Comparison of ENCODE assay signal across 1 cellular context in the genomic region with DNA sequence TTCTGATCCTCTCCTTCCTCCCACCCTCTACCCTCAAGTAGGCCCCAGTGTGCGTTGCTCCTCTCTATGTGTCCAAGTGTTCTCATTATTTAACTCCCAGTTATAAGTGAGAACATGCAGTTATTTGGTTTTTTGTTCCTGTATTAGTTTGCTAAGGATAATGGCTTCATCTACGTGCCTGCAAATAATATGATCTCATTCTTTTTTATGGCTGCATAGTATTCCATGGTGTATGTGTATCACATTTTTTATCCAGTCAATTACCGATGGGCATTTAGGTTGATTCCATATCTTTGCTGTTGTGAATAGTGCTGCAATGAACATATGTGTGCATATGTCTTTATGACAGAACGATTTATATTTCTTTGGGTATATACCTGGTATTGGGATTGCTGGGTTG.
TF ChIP-seq lines count a peak whose summit lies in the region.

No MANE protein-coding gene starts in this region.

TF ChIP-seq in HEK293, 187 proteins besides CTCF, POLR2A, EP300 and RAD21 (continued from another document):
- TF ChIP-seq, protein P1, sequence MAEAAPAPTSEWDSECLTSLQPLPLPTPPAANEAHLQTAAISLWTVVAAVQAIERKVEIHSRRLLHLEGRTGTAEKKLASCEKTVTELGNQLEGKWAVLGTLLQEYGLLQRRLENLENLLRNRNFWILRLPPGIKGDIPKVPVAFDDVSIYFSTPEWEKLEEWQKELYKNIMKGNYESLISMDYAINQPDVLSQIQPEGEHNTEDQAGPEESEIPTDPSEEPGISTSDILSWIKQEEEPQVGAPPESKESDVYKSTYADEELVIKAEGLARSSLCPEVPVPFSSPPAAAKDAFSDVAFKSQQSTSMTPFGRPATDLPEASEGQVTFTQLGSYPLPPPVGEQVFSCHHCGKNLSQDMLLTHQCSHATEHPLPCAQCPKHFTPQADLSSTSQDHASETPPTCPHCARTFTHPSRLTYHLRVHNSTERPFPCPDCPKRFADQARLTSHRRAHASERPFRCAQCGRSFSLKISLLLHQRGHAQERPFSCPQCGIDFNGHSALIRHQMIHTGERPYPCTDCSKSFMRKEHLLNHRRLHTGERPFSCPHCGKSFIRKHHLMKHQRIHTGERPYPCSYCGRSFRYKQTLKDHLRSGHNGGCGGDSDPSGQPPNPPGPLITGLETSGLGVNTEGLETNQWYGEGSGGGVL (tag by site-specific recombination; IDR thresholded peaks at IDR 0.05), result no peak
- TF ChIP-seq FEZF1 (tag by site-specific recombination; IDR thresholded peaks at IDR 0.05) (no peak), ZNF146 (tag by site-specific recombination; IDR thresholded peaks at IDR 0.05) (peak; percentile 92), ZNF423 (tag by site-specific recombination; IDR thresholded peaks at IDR 0.05) (no peak), ZSCAN23 (tag by site-specific recombination; IDR thresholded peaks at IDR 0.05) (no peak), ZNF37A (tag by site-specific recombination; IDR thresholded peaks at IDR 0.05) (no peak), ZNF354C (tag by site-specific recombination; IDR thresholded peaks at IDR 0.05; ENCODE audit: borderline replicate concordance, low read depth) (no peak), ZNF544 (tag by site-specific recombination; IDR thresholded peaks at IDR 0.05) (no peak)
- TF ChIP-seq, protein P2, sequence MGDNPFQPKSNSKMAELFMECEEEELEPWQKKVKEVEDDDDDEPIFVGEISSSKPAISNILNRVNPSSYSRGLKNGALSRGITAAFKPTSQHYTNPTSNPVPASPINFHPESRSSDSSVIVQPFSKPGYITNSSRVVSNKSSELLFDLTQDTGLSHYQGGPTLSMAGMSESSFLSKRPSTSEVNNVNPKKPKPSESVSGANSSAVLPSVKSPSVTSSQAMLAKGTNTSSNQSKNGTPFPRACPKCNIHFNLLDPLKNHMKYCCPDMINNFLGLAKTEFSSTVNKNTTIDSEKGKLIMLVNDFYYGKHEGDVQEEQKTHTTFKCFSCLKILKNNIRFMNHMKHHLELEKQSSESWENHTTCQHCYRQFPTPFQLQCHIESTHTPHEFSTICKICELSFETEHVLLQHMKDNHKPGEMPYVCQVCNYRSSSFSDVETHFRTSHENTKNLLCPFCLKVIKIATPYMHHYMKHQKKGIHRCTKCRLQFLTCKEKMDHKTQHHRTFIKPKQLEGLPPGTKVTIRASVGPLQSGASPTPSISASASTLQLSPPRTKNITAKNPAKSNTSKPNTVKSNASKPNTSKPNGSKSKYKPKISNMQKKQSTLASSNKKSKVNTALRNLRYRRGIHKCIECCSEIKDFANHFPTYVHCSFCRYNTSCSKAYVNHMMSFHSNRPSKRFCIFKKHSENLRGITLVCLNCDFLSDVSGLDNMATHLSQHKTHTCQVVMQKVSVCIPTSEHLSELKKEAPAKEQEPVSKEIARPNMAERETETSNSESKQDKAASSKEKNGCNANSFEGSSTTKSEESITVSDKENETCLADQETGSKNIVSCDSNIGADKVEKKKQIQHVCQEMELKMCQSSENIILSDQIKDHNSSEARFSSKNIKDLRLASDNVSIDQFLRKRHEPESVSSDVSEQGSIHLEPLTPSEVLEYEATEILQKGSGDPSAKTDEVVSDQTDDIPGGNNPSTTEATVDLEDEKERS (tag by site-specific recombination; IDR thresholded peaks at IDR 0.05), result 0 out of 2 replicates have a peak, but pooled peaks have one; percentile 64
- TF ChIP-seq, protein P3, sequence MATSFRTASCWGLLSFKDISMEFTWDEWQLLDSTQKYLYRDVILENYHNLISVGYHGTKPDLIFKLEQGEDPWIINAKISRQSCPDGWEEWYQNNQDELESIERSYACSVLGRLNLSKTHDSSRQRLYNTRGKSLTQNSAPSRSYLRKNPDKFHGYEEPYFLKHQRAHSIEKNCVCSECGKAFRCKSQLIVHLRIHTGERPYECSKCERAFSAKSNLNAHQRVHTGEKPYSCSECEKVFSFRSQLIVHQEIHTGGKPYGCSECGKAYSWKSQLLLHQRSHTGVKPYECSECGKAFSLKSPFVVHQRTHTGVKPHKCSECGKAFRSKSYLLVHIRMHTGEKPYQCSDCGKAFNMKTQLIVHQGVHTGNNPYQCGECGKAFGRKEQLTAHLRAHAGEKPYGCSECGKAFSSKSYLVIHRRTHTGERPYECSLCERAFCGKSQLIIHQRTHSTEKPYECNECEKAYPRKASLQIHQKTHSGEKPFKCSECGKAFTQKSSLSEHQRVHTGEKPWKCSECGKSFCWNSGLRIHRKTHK (tag by site-specific recombination; IDR thresholded peaks at IDR 0.05), result no peak
- TF ChIP-seq, protein P4, sequence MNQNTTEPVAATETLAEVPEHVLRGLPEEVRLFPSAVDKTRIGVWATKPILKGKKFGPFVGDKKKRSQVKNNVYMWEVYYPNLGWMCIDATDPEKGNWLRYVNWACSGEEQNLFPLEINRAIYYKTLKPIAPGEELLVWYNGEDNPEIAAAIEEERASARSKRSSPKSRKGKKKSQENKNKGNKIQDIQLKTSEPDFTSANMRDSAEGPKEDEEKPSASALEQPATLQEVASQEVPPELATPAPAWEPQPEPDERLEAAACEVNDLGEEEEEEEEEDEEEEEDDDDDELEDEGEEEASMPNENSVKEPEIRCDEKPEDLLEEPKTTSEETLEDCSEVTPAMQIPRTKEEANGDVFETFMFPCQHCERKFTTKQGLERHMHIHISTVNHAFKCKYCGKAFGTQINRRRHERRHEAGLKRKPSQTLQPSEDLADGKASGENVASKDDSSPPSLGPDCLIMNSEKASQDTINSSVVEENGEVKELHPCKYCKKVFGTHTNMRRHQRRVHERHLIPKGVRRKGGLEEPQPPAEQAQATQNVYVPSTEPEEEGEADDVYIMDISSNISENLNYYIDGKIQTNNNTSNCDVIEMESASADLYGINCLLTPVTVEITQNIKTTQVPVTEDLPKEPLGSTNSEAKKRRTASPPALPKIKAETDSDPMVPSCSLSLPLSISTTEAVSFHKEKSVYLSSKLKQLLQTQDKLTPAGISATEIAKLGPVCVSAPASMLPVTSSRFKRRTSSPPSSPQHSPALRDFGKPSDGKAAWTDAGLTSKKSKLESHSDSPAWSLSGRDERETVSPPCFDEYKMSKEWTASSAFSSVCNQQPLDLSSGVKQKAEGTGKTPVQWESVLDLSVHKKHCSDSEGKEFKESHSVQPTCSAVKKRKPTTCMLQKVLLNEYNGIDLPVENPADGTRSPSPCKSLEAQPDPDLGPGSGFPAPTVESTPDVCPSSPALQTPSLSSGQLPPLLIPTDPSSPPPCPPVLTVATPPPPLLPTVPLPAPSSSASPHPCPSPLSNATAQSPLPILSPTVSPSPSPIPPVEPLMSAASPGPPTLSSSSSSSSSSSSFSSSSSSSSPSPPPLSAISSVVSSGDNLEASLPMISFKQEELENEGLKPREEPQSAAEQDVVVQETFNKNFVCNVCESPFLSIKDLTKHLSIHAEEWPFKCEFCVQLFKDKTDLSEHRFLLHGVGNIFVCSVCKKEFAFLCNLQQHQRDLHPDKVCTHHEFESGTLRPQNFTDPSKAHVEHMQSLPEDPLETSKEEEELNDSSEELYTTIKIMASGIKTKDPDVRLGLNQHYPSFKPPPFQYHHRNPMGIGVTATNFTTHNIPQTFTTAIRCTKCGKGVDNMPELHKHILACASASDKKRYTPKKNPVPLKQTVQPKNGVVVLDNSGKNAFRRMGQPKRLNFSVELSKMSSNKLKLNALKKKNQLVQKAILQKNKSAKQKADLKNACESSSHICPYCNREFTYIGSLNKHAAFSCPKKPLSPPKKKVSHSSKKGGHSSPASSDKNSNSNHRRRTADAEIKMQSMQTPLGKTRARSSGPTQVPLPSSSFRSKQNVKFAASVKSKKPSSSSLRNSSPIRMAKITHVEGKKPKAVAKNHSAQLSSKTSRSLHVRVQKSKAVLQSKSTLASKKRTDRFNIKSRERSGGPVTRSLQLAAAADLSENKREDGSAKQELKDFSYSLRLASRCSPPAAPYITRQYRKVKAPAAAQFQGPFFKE (tag by site-specific recombination; IDR thresholded peaks at IDR 0.05; ENCODE audit: borderline replicate concordance), result no peak
